ENCODE assay signal across 1 cellular context in the genomic region with DNA sequence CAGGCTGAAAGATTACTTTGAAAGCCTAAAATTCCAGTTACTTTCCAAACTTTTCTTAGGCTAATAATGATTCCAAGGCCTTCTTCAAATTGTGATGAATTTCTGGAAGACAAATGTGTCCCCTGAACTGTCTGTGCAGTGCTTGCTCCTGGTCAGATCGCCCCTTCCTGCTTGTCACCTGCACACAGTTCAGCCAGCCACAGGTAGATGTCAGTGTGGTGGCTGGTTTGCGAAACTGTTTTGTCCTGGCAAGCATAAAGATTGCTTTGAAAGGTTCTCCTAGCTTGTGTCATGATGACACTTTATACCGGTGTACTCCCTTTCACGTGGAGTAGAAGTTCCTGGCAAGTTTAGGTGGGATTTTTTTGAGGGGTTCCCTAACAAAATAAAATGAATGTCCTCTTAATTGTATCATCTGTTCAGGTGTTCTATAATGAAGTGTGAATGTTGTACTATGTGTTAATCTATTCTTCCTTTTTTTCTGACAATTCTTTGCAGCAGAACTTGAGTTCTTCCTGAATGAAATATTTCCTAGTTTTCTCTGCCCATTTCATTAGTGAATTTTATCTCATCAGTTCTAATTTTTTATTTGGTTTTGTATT.
TF ChIP-seq lines count a peak whose summit lies in the region.

No MANE protein-coding gene starts in this region.

TF ChIP-seq in WTC11, 78 proteins besides CTCF, POLR2A, EP300 and RAD21 (continued from another document):
- TF ChIP-seq, protein P1, sequence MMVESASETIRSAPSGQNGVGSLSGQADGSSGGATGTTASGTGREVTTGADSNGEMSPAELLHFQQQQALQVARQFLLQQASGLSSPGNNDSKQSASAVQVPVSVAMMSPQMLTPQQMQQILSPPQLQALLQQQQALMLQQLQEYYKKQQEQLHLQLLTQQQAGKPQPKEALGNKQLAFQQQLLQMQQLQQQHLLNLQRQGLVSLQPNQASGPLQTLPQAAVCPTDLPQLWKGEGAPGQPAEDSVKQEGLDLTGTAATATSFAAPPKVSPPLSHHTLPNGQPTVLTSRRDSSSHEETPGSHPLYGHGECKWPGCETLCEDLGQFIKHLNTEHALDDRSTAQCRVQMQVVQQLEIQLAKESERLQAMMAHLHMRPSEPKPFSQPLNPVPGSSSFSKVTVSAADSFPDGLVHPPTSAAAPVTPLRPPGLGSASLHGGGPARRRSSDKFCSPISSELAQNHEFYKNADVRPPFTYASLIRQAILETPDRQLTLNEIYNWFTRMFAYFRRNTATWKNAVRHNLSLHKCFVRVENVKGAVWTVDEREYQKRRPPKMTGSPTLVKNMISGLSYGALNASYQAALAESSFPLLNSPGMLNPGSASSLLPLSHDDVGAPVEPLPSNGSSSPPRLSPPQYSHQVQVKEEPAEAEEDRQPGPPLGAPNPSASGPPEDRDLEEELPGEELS (CRISPR knock-in tag; IDR thresholded peaks at IDR 0.05) = no peak
- TF ChIP-seq ZNF263 (CRISPR knock-in tag; IDR thresholded peaks at IDR 0.05; ENCODE audit: low read depth) = no peak
- TF ChIP-seq MXD4 (CRISPR knock-in tag; IDR thresholded peaks at IDR 0.05; ENCODE audit: borderline replicate concordance) = no peak
- no peak for TF ChIP-seq ZNF219 (CRISPR knock-in tag; IDR thresholded peaks at IDR 0.05; ENCODE audit: borderline replicate concordance)
- TF ChIP-seq TCF7 (CRISPR knock-in tag; IDR thresholded peaks at IDR 0.05; ENCODE audit: low read depth) = no peak
- TF ChIP-seq OVOL2 (CRISPR knock-in tag; IDR thresholded peaks at IDR 0.05; ENCODE audit: borderline replicate concordance) = no peak
- TF ChIP-seq TP53 (CRISPR knock-in tag; IDR thresholded peaks at IDR 0.05) = no peak
